Comparison of ENCODE assay signal across 28 cellular contexts in genomic region chr6:97000138-97000537, GRCh38.
"Had no signal": no experiment of that assay in that cellular context is flagged by ENCODE, and none has a peak within 500 bp of the region (broad histone marks: within the 10 kb centered on the region; RNA-seq: fewer than 3 reads in every experiment).

No MANE protein-coding gene starts in this region.

- H3K27ac ChIP-seq: body of pancreas, colonic mucosa, esophagus muscularis mucosa, foreskin keratinocyte, gastroesophageal sphincter, WERI-Rb-1 had no signal

- DNase-seq: activated B cell treated with CpG ODN at 0.5 μM for 24 hours; activated CD4-positive, alpha-beta T cell treated with anti-CD3 and anti-CD28 coated beads for 48 hours; activated CD4-positive, alpha-beta T cell treated with anti-CD3 and anti-CD28 coated beads, Interleukin-2, amount 50 U/mL, for 1 hour; activated CD4-positive, alpha-beta T cell treated with anti-CD3 and anti-CD28 coated beads, Interleukin-2, amount 50 U/mL, for 48 hours; activated CD8-positive, alpha-beta memory T cell treated with anti-CD3 and anti-CD28 coated beads for 24 hours; activated CD8-positive, alpha-beta T cell treated with anti-CD3 and anti-CD28 coated beads for 36 hours; activated effector memory CD4-positive, alpha-beta T cell treated with Interleukin-2 at 50 U/mL for 16 hours; activated gamma-delta T cell treated with Interleukin-2 at 50 U/mL for 16 hours; activated naive CD4-positive, alpha-beta T cell treated with anti-CD3 and anti-CD28 coated beads, Interleukin-2, amount 50 U/mL, for 16 hours; activated naive CD4-positive, alpha-beta T cell treated with Interleukin-2 at 50 U/mL for 16 hours; activated T-cell treated with anti-CD3 and anti-CD28 coated beads, Interleukin-2, amount 50 U/mL, for 4 hours; amniotic stem cell; aorta; body of pancreas; caudate nucleus; cerebellar nuclear complex; colonic mucosa; effector memory CD8-positive, alpha-beta T cell; erythroblast; foreskin keratinocyte; T-helper 1 cell; T-helper 17 cell; T1000; WERI-Rb-1 had no signal

- ATAC-seq: activated CD4-positive, CD25-positive, alpha-beta regulatory T cell treated with anti-CD3 and anti-CD28 coated beads, Interleukin-2, amount 50 U/mL, for 24 hours; activated CD8-positive, alpha-beta T cell treated with anti-CD3 and anti-CD28 coated beads for 36 hours; activated T-cell treated with anti-CD3 and anti-CD28 coated beads, Interleukin-2, amount 50 U/mL, for 4 hours; activated T-helper 17 cell treated with anti-CD3 and anti-CD28 coated beads, Interleukin-2, amount 50 U/mL, for 72 hours; body of pancreas; effector memory CD8-positive, alpha-beta T cell; foreskin keratinocyte; gastroesophageal sphincter; T-helper 17 cell had no signal
